10 cellular contexts compared by ENCODE assay signal in the genomic region with DNA sequence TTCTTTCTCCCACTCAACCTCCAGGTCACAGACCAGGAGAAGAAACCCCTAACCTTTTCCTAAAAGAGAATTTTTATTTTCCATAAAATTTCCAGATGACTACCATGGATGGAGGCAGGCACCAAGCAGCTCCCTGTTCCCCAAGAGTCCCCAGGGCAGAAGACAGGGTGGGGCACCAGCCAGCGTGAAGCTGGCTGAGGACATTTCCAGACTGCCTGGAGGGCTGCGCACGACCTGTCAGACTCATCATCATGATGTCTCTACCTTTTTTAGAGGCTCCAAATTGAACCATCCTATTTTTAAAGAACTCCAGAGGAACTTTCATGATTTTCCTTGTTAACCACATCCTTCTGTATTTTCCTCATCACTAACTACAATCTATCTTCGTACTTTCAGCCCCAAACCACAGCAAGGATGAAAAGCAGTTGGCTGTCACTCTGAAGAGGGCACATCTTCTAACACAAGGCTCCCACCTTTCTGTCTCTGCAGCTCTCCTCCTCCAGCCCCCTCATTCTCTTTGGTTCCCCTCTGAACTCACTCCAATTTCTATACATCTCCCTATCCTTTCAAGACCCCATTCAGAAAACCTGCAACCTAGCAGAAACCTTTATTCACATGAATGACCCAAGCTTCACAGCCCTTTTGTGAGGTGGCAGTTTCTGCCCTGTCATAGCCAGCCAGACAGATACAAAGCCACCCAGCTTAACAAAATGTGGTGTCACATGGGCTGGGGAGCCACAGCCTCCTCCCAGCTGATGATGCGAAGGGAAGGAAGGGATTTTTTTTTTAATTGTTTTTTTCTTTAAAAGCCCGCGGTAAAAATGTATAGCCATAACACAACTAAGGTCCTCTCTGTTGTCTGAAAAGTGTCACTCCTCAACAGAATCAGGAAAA. TPM values are rescaled to one million over a fixed set of nuclear protein-coding genes. Genes with fewer than 3 reads are reported as not detected.
DNase-seq lines count a peak whose midpoint lies in the region; ATAC-seq and TF ChIP-seq lines count a peak whose summit lies in the region.
"Had no signal": no experiment of that assay in that cellular context is flagged by ENCODE, and none has a peak within 500 bp of the region (broad histone marks: within the 10 kb centered on the region; RNA-seq: fewer than 3 reads in every experiment).

No MANE protein-coding gene starts in this region.

- H3K4me1 Mint-ChIP-seq in GM23338 (peaks cover 9% of the 10 kb centered on the region; the same call in 2 of the 3 replicates), nephron progenitor cell (peaks cover 12% of the 10 kb centered on the region)
- H3K4me1 Mint-ChIP-seq in activated naive CD8-positive, alpha-beta T cell treated with anti-CD3 and anti-CD28 coated beads for 36 hours = peaks cover 36% of the 10 kb centered on the region

- ATAC-seq in GM23338 (no peak), GM18502 (IDR thresholded peaks at IDR 0.05; ENCODE audit: poor library complexity, unreplicated experiment) (no peak)
- ATAC-seq: pancreas had no signal

- H3K36me3 Mint-ChIP-seq in GM23338 (ENCODE audit: low read depth) (peaks cover 37% of the 10 kb centered on the region), nephron progenitor cell (ENCODE audit: low read depth) (peaks cover 36% of the 10 kb centered on the region)
- H3K36me3 Mint-ChIP-seq in activated naive CD8-positive, alpha-beta T cell treated with anti-CD3 and anti-CD28 coated beads for 36 hours = peaks cover 14% of the 10 kb centered on the region

- no peak overlapping the region for H3K4me2 ChIP-seq in GM23338

- no peak overlapping the region for H2AFZ ChIP-seq in GM23338

- no peaks in the 10 kb centered on the region for H3K27me3 ChIP-seq in GM23338 (ENCODE audit: insufficient read depth)
- H3K27me3 ChIP-seq: pancreas had no signal

- no peak overlapping the region for H3K4me3 ChIP-seq in GM23338
- H3K4me3 ChIP-seq: pancreas had no signal

- H3K27me3 Mint-ChIP-seq in GM23338 (ENCODE audit: insufficient read depth, low read depth, poor library complexity) (peaks cover 1% of the 10 kb centered on the region), nephron progenitor cell (ENCODE audit: low read depth, poor library complexity) (no peaks in the 10 kb centered on the region)
- H3K27me3 Mint-ChIP-seq in activated naive CD8-positive, alpha-beta T cell treated with anti-CD3 and anti-CD28 coated beads for 36 hours = no peaks in the 10 kb centered on the region

- in situ Hi-C loops in GM13977 (cut with MboI; ENCODE audit: low pct_unique_long_range_greater_than_20kb, low sequenced_read_pairs, unreplicated experiment) = no loop called here

- H3K27ac Mint-ChIP-seq in GM23338 (peak overlapping the region; percentile 47; the same call in 1 of the 2 replicates), nephron progenitor cell (peak overlapping the region; percentile 69)
- H3K27ac Mint-ChIP-seq in activated naive CD8-positive, alpha-beta T cell treated with anti-CD3 and anti-CD28 coated beads for 36 hours = peak overlapping the region; percentile 22

- H3K4me3 Mint-ChIP-seq in GM23338 (no peak overlapping the region), nephron progenitor cell (no peak overlapping the region)
- H3K4me3 Mint-ChIP-seq in activated naive CD8-positive, alpha-beta T cell treated with anti-CD3 and anti-CD28 coated beads for 36 hours = no peak overlapping the region

- no peaks in the 10 kb centered on the region for H3K4me1 ChIP-seq in GM23338 (ENCODE audit: insufficient read depth)
- H3K4me1 ChIP-seq: pancreas had no signal

- H3K9me3 Mint-ChIP-seq in GM23338 = no peaks in the 10 kb centered on the region
- no peaks in the 10 kb centered on the region for H3K9me3 Mint-ChIP-seq in activated naive CD8-positive, alpha-beta T cell treated with anti-CD3 and anti-CD28 coated beads for 36 hours
- H3K9me3 Mint-ChIP-seq in nephron progenitor cell = no peaks in the 10 kb centered on the region

- H3K36me3 ChIP-seq in GM23338 (ENCODE audit: insufficient read depth) = peaks cover 21% of the 10 kb centered on the region

- peaks cover 32% of the 10 kb centered on the region for H4K20me1 ChIP-seq in GM23338 (replicated peaks; ENCODE audit: insufficient read depth)

- H3K9me2 ChIP-seq in GM23338 (ENCODE audit: insufficient read depth) = no peaks in the 10 kb centered on the region

- H3K27ac ChIP-seq in GM23338 (ENCODE audit: low read depth) = peak overlapping the region; percentile 37
- H3K27ac ChIP-seq: pancreas had no signal

- peaks cover 88% of the 10 kb centered on the region for H3K79me2 ChIP-seq in GM23338 (replicated peaks; ENCODE audit: insufficient read depth)

- intact Hi-C loops in posterior vena cava (cut with DNase I) = loop anchor here in 1 of 2 donors (10.0 kb wide), 1 partner anchor 220 kb away; a partner anchor contains a TSS

- no peak for TF ChIP-seq CTCF in GM13977 (IDR thresholded peaks at IDR 0.05; ENCODE audit: extremely low read depth, insufficient read depth, missing control alignments)
- TF ChIP-seq CTCF in GM23338 (conservative IDR thresholded peaks at IDR 0.05; ENCODE audit: low read depth in 2 of 2) = no peak
- no peak for TF ChIP-seq CTCF in nephron progenitor cell (IDR thresholded peaks at IDR 0.05)

- H3F3A ChIP-seq in GM23338 (replicated peaks; ENCODE audit: low read depth) = no peaks in the 10 kb centered on the region; the same call in 1 of the 2 replicates

- DNase-seq in GM13977 (ENCODE audit: low spot score) (peak; percentile 49), GM23338 (ENCODE audit: low spot score) (no peak), nephron progenitor cell (no peak), RPMI8226 (no peak), posterior vena cava (ENCODE audit: low spot score) (no peak)
- DNase-seq in activated naive CD8-positive, alpha-beta T cell treated with anti-CD3 and anti-CD28 coated beads for 36 hours = no peak
- DNase-seq: cerebellar nuclear complex, NCI-H526 treated with DMSO at 0.1 percent for 48 hours, pancreas had no signal

TF ChIP-seq in GM23338, 12 proteins besides CTCF, POLR2A, EP300 and RAD21 (continues in another document):
- no peak for TF ChIP-seq POLR2AphosphoS5 (IDR thresholded peaks at IDR 0.05; ENCODE audit: low read depth)
- TF ChIP-seq ZNF114 (CRISPR knock-in tag; IDR thresholded peaks at IDR 0.05) = no peak
- TF ChIP-seq EZH2phosphoT487 (IDR thresholded peaks at IDR 0.05; ENCODE audit: unreplicated experiment) = no peak
- TF ChIP-seq, protein P1, sequence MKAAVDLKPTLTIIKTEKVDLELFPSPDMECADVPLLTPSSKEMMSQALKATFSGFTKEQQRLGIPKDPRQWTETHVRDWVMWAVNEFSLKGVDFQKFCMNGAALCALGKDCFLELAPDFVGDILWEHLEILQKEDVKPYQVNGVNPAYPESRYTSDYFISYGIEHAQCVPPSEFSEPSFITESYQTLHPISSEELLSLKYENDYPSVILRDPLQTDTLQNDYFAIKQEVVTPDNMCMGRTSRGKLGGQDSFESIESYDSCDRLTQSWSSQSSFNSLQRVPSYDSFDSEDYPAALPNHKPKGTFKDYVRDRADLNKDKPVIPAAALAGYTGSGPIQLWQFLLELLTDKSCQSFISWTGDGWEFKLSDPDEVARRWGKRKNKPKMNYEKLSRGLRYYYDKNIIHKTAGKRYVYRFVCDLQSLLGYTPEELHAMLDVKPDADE (IDR thresholded peaks at IDR 0.05) = no peak

RNA-seq across cellular contexts. Expression of a gene that starts 11.1 kb away (rescaled TPM):
- total RNA-seq in GM23338 (2014; rRNA removed; shearing (Covaris generic)) = 17.7 and 20.5 TPM in 2 replicates
- polyA plus RNA-seq in GM23338 (2016; fragmentation: Nextera tagmentation; extraction: Ambion mirVana) = 7.8 and 7.9 TPM in 2 replicates
- total RNA-seq in activated naive CD8-positive, alpha-beta T cell treated with anti-CD3 and anti-CD28 coated beads for 36 hours = 10 to 100 TPM; 16.4 to 17.4 TPM
- 10 to 100 TPM; 14.2 to 15.4 TPM for total RNA-seq in posterior vena cava

RNA-seq across cellular contexts. Expression of a gene that starts 16.7 kb away (rescaled TPM):
- 49.2 and 59.7 TPM in 2 replicates for total RNA-seq in GM23338 (2014; rRNA removed; shearing (Covaris generic))
- polyA plus RNA-seq in GM23338 (2016; fragmentation: Nextera tagmentation; extraction: Ambion mirVana) = 23.3 and 25.4 TPM in 2 replicates
- total RNA-seq in activated naive CD8-positive, alpha-beta T cell treated with anti-CD3 and anti-CD28 coated beads for 36 hours = 10 to 100 TPM; 91.8 to 97.2 TPM
- 10 to 100 TPM; 21.3 to 21.4 TPM for total RNA-seq in posterior vena cava
